In the genomic region with DNA sequence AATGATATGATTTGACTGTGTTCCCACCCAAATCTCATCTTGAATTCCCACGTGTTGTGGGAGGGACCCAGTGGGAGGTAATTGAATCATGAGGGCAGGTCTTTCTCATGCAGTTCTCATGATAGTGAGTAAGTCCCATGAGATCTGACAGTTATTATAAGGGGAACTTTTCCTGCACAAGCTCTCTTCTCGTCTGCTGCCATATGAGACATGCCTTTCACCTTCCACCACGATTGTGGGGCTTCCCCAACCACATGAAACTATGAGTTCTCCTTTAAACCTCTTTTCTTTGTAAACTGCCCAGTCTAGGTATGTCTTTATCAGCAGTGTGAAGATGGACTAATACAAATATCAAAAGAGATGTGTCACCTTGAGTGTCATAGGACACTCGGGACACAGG, we compare ENCODE assay signal across 15 cellular contexts.
A peak's percentile ranks its signal among the peaks of the same experiment; 100 is the strongest.
DNase-seq lines count a peak whose midpoint lies in the region; ATAC-seq and TF ChIP-seq lines count a peak whose summit lies in the region.
"Had no signal": no experiment of that assay in that cellular context is flagged by ENCODE, and none has a peak within 500 bp of the region (broad histone marks: within the 10 kb centered on the region; RNA-seq: fewer than 3 reads in every experiment).

No MANE protein-coding gene starts in this region.

- no peak for TF ChIP-seq POLR2A in GM18505 (IDR thresholded peaks at IDR 0.05; ENCODE audit: borderline replicate concordance, extremely low read depth, insufficient read depth, insufficient read length)

- peaks cover 14% of the 10 kb centered on the region for H3K27me3 Mint-ChIP-seq in activated T-helper 17 cell treated with anti-CD3 and anti-CD28 coated beads, Interleukin-2, amount 50 U/mL, for 72 hours

- ATAC-seq in GM18505 (IDR thresholded peaks at IDR 0.05; ENCODE audit: unreplicated experiment) (peak; percentile 80), GM18909 (IDR thresholded peaks at IDR 0.05; ENCODE audit: poor library complexity, unreplicated experiment) (peak; percentile 72), HG02938 (IDR thresholded peaks at IDR 0.05; ENCODE audit: unreplicated experiment) (peak; percentile 72), GM19395 (IDR thresholded peaks at IDR 0.05; ENCODE audit: unreplicated experiment) (no peak)
- ATAC-seq in activated T-helper 17 cell treated with anti-CD3 and anti-CD28 coated beads, Interleukin-2, amount 50 U/mL, for 72 hours (replicated peaks), result peak; percentile 74
- ATAC-seq: sciatic nerve had no signal

- H3K4me3 Mint-ChIP-seq in activated T-helper 17 cell treated with anti-CD3 and anti-CD28 coated beads, Interleukin-2, amount 50 U/mL, for 72 hours, result no peak overlapping the region

- peaks cover 8% of the 10 kb centered on the region for H3K9me3 Mint-ChIP-seq in activated T-helper 17 cell treated with anti-CD3 and anti-CD28 coated beads, Interleukin-2, amount 50 U/mL, for 72 hours

- H3K4me1 Mint-ChIP-seq in activated T-helper 17 cell treated with anti-CD3 and anti-CD28 coated beads, Interleukin-2, amount 50 U/mL, for 72 hours, result no peaks in the 10 kb centered on the region

- no peaks in the 10 kb centered on the region for H3K36me3 Mint-ChIP-seq in activated T-helper 17 cell treated with anti-CD3 and anti-CD28 coated beads, Interleukin-2, amount 50 U/mL, for 72 hours (ENCODE audit: low read depth)

- DNase-seq in NCI-H226 (no peak), NCI-H1436 (lab: John Stamatoyannopoulos, UW) (no peak)
- DNase-seq: activated CD4-positive, CD25-positive, alpha-beta regulatory T cell treated with anti-CD3 and anti-CD28 coated beads, Interleukin-2, amount 50 U/mL, for 72 hours; dermis blood vessel endothelial cell; Kasumi-1; left ventricle myocardium inferior; NCI-H1105; NCI-H774; T-helper 9 cell had no signal

- H3K27ac Mint-ChIP-seq in activated T-helper 17 cell treated with anti-CD3 and anti-CD28 coated beads, Interleukin-2, amount 50 U/mL, for 72 hours, result no peak overlapping the region
